ENCODE assay signal across 15 cellular contexts in genomic region chr2:9984861-9985480, GRCh38. TPM values are rescaled to one million over a fixed set of nuclear protein-coding genes. Genes with fewer than 3 reads are reported as not detected.
DNase-seq lines count a peak whose midpoint lies in the region; ATAC-seq, FAIRE-seq and TF ChIP-seq lines count a peak whose summit lies in the region.
"Had no signal": no experiment of that assay in that cellular context is flagged by ENCODE, and none has a peak within 500 bp of the region (broad histone marks: within the 10 kb centered on the region; RNA-seq: fewer than 3 reads in every experiment).

No MANE protein-coding gene starts in this region.

- TF ChIP-seq CTCF in esophagus squamous epithelium (IDR thresholded peaks at IDR 0.05) (no peak), pancreas (IDR thresholded peaks at IDR 0.05) (no peak)

- no peak for DNase-seq in left ventricle myocardium superior
- DNase-seq in cardiac septum (ENCODE audit: low spot score) = no peak
- no peak for DNase-seq in esophagus squamous epithelium (lab: John Stamatoyannopoulos, UW)
- DNase-seq in pancreas = no peak
- DNase-seq in aorta = no peak
- DNase-seq in RKO (ENCODE audit: low spot score) = no peak
- no peak for DNase-seq in activated CD4-positive, alpha-beta T cell treated with anti-CD3 and anti-CD28 coated beads, Interleukin-2, amount 50 U/mL, for 48 hours
- DNase-seq in NCI-H1417 treated with DMSO at 0.1 percent for 48 hours (lab: John Stamatoyannopoulos, UW) = no peak
- DNase-seq: activated CD4-positive, alpha-beta T cell treated with anti-CD3 and anti-CD28 coated beads for 1 hour; activated T-cell treated with anti-CD3 and anti-CD28 coated beads for 4 hours; Calu3; kidney glomerular epithelial cell; right cardiac atrium had no signal

- H3K27ac ChIP-seq in esophagus squamous epithelium (peak overlapping the region in 3 of 4 donors; percentile 55 to 84 (median 69)), pancreas (no peak overlapping the region), aorta (ENCODE audit: low read depth in 1 of 2, low read length in 2 of 2) (peak overlapping the region; percentile 5 to 17)
- H3K27ac ChIP-seq: A549 had no signal

- H3K4me1 ChIP-seq in esophagus squamous epithelium (peaks cover 3 to 36% (median 15%) of the 10 kb centered on the region in 3 donors), pancreas (peaks cover 0 to 6% (median 4%) of the 10 kb centered on the region in 3 donors), aorta (ENCODE audit: control insufficient read depth in 1 of 2, insufficient read depth in 2 of 2, low read length in 2 of 2) (peaks cover 0 to 3% of the 10 kb centered on the region in 2 donors)

- TF ChIP-seq POLR2A in esophagus squamous epithelium (IDR thresholded peaks at IDR 0.05) = no peak

- H3K9me3 ChIP-seq in esophagus squamous epithelium (no peaks in the 10 kb centered on the region), pancreas (no peaks in the 10 kb centered on the region), aorta (ENCODE audit: control insufficient read depth, low read length) (no peaks in the 10 kb centered on the region)
- H3K9me3 ChIP-seq: A549 had no signal

- no peaks in the 10 kb centered on the region for H3K27me3 ChIP-seq in esophagus squamous epithelium
- H3K27me3 ChIP-seq in pancreas = no peaks in the 10 kb centered on the region
- no peaks in the 10 kb centered on the region for H3K27me3 ChIP-seq in aorta (ENCODE audit: control insufficient read depth in 1 of 2, insufficient read depth in 2 of 2, low read length in 1 of 2)

- ATAC-seq in left ventricle myocardium superior (peak; percentile 6), pancreas (peak; percentile 64 to 75 (median 68)), aorta (ENCODE audit: low FRiP score) (no peak)

- intact Hi-C loops in left ventricle myocardium superior (cut with micrococcal nuclease) = loop anchor here (5.0 kb wide), 1 partner anchor 62 kb away; no protein-coding TSS in a partner anchor
- intact Hi-C loops in cardiac septum (cut with DNase I) = loop anchor here (2.0 to 10.0 kb wide), 3 partner anchors 62 to 170 kb away; partner anchors contain the start of gene TAF1B
- intact Hi-C loops in esophagus squamous epithelium (cut with DNase I) = no loop called here
- intact Hi-C loops in pancreas (cut with DNase I) = loop anchor here in 2 of 3 donors (5.0 kb wide), 1 partner anchor 62 kb away; no protein-coding TSS in a partner anchor
- intact Hi-C loops in aorta (cut with DNase I) = loop anchor here (2.0 to 5.0 kb wide), 2 partner anchors 62 kb away; no protein-coding TSS in a partner anchor

- H3K36me3 ChIP-seq in esophagus squamous epithelium (peaks cover 0 to 85% (median 3%) of the 10 kb centered on the region in 3 donors), pancreas (no peaks in the 10 kb centered on the region), aorta (ENCODE audit: control insufficient read depth in 1 of 2, insufficient read depth in 2 of 2, low read length in 1 of 2) (no peaks in the 10 kb centered on the region)

- 74 to 75% methylated on average over 6 of the region's 6 CpGs for whole genome bisulfite sequencing in esophagus squamous epithelium, 2 donors
- 65 to 71% methylated on average over 6 of the region's 6 CpGs for WGBS in pancreas, 2 donors
- WGBS in aorta, 2 donors = 42 to 44% methylated on average over 6 of the region's 6 CpGs

- H3K4me3 ChIP-seq in esophagus squamous epithelium (no peak overlapping the region), pancreas (no peak overlapping the region), aorta (ENCODE audit: low read length in 2 of 2) (no peak overlapping the region)
- H3K4me3 ChIP-seq: A549 had no signal

- FAIRE-seq in pancreas (lab: Jason Lieb, UNC) = no peak
- FAIRE-seq: RCC 7860 had no signal

RNA-seq across cellular contexts. Expression of gene GRHL1, which starts 33.5 kb away (rescaled TPM):
- 1.0 TPM for total RNA-seq in left ventricle myocardium superior
- total RNA-seq in cardiac septum = 1.1 TPM
- total RNA-seq in esophagus squamous epithelium = 100 to 1,000 TPM in 3 of 4 donors, 10 to 100 TPM in 1; 76.3 to 192 (median 115) TPM
- 1 to 10 TPM; 1.1 to 5.3 (median 2.2) TPM for total RNA-seq in pancreas
- polyA plus RNA-seq in pancreas = 1 to 10 TPM in 1 of 2 donors, under 1 TPM in 1; 0.95 to 2.4 TPM
- total RNA-seq in aorta = 1 to 10 TPM; 1.6 to 2.5 TPM
- polyA plus RNA-seq in aorta = under 1 TPM; 0.15 to 0.25 TPM

RNA-seq across cellular contexts. Expression of gene KLF11, which starts 58.4 kb away (rescaled TPM):
- total RNA-seq in left ventricle myocardium superior (25.8 TPM), cardiac septum (22.3 TPM), esophagus squamous epithelium (10 to 100 TPM in 2 of 4 donors, 1 to 10 TPM in 2; 2.2 to 13.2 (median 8.2) TPM), pancreas (10 to 100 TPM; 17.3 to 41.2 (median 27.0) TPM), aorta (10 to 100 TPM; 30.7 to 33.6 TPM)
- polyA plus RNA-seq in pancreas (10 to 100 TPM in 1 of 2 donors, 1 to 10 TPM in 1; 6.4 to 16.4 TPM), aorta (10 to 100 TPM in 1 of 2 donors, 1 to 10 TPM in 1; 7.8 to 10.2 TPM)

Comparison
In these comparisons a context has a peak if more than half of its experiments do, and no peak if none do; other contexts are left out.
1. H3K27ac ChIP-seq: peak in esophagus squamous epithelium (3 of 4) and aorta (2 of 2); none in pancreas (0 of 4).
2. RNA of gene GRHL1, which starts 33.5 kb away (total RNA-seq): 76.3 to 192 TPM in esophagus squamous epithelium; 1.1 to 5.3 TPM in pancreas, 1.6 to 2.5 TPM in aorta, 1.1 TPM in cardiac septum (single experiment) and 1.0 TPM in left ventricle myocardium superior (single experiment); every median in the first group is over 10 times any median in the second.